In genomic region chr2:204791230-204791629, GRCh38 we compare ENCODE assay signal across 27 cellular contexts.
"Had no signal": no experiment of that assay in that cellular context is flagged by ENCODE, and none has a peak within 500 bp of the region (broad histone marks: within the 10 kb centered on the region; RNA-seq: fewer than 3 reads in every experiment).

No MANE protein-coding gene starts in this region.

- H3K27me3 ChIP-seq: brain microvascular endothelial cell, cardiac muscle cell had no signal

- DNase-seq: activated B cell treated with CpG ODN at 0.5 μM for 24 hours; activated CD4-positive, alpha-beta T cell treated with anti-CD3 and anti-CD28 coated beads for 1 hour; activated CD4-positive, alpha-beta T cell treated with anti-CD3 and anti-CD28 coated beads, Interleukin-2, amount 10 ng/mL, durations not matched to agents 24 days and 14 days; activated CD4-positive, alpha-beta T cell treated with anti-CD3 and anti-CD28 coated beads, Interleukin-2, amount 50 U/mL, for 48 hours; activated CD8-positive, alpha-beta memory T cell treated with anti-CD3 and anti-CD28 coated beads, Interleukin-2, amount 10 ng/mL, durations not matched to agents 7 days and 5 days; activated effector memory CD4-positive, alpha-beta T cell treated with Interleukin-2 at 50 U/mL for 16 hours; activated naive CD4-positive, alpha-beta T cell treated with Interleukin-2 at 50 U/mL for 16 hours; activated naive CD8-positive, alpha-beta T cell treated with anti-CD3 and anti-CD28 coated beads, Interleukin-2, amount 50 U/mL, for 24 hours; activated T-cell treated with anti-CD3 and anti-CD28 coated beads, Interleukin-2, amount 50 U/mL, for 24 hours; amygdala; brain microvascular endothelial cell; NCI-H1048; NCI-H146; NCI-H1930; NCI-H2107; NCI-H2171 treated with DMSO at 0.1 percent for 48 hours; NCI-H226; NCI-H510A; NCI-H526 treated with DMSO at 0.1 percent for 48 hours; NCI-H82; SIG-M5; T-cell; T-helper 2 cell; T1000 had no signal

- H3K27ac ChIP-seq: brain microvascular endothelial cell, cardiac muscle cell, SK-N-MC had no signal

- ATAC-seq: activated CD8-positive, alpha-beta memory T cell treated with anti-CD3 and anti-CD28 coated beads, Interleukin-2, amount 10 ng/mL, durations not matched to agents 7 days and 5 days; activated naive CD4-positive, alpha-beta T cell treated with anti-CD3 and anti-CD28 coated beads, Interleukin-2, amount 50 U/mL, for 72 hours; activated naive CD8-positive, alpha-beta T cell treated with anti-CD3 and anti-CD28 coated beads, Interleukin-2, amount 50 U/mL, for 24 hours; T-cell had no signal

- H3K36me3 ChIP-seq: brain microvascular endothelial cell, cardiac muscle cell had no signal

- H3K4me3 ChIP-seq: cardiac muscle cell, SK-N-MC had no signal
